In the genomic region with DNA sequence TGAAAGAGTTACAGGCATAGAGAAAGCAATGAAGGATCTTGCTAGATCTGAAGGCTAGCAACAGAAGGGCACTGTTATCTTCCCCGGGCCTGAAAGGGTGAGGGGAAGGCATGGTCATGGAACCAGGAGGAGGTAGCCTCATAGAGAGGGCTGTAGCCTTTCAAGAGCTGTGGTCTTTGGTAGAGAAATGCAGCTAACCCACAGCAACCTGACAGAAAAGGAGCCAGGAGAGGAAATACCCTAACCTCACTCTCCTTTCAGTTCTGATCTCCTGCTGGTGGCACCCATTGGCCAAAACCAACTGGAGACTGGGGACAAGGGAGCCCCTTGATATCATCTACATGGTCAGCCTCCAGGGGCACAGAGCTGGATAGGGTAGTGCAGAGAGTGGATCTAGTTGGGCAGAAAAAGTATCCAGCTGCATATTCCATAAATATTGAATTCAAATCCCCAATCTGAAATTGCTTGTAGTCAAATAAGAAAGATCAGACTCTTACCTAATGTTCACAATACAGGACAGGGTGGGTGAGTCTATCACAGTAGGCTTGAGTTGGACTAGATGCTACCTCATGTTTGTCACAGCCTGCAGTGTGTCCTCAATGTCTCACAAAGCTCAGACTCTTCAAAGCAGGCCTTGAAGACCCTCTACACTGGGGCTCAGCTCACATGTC, we compare ENCODE assay signal across 1 cellular context.
TF ChIP-seq lines count a peak whose summit lies in the region.

No MANE protein-coding gene starts in this region.

TF ChIP-seq in GM12878, 131 proteins besides CTCF, POLR2A, EP300 and RAD21 (continued from another document):
- TF ChIP-seq, protein P1, sequence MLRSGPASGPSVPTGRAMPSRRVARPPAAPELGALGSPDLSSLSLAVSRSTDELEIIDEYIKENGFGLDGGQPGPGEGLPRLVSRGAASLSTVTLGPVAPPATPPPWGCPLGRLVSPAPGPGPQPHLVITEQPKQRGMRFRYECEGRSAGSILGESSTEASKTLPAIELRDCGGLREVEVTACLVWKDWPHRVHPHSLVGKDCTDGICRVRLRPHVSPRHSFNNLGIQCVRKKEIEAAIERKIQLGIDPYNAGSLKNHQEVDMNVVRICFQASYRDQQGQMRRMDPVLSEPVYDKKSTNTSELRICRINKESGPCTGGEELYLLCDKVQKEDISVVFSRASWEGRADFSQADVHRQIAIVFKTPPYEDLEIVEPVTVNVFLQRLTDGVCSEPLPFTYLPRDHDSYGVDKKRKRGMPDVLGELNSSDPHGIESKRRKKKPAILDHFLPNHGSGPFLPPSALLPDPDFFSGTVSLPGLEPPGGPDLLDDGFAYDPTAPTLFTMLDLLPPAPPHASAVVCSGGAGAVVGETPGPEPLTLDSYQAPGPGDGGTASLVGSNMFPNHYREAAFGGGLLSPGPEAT (IDR thresholded peaks at IDR 0.05; ENCODE audit: low read depth): peak; percentile 62
